ENCODE assay signal across 8 cellular contexts in the genomic region with DNA sequence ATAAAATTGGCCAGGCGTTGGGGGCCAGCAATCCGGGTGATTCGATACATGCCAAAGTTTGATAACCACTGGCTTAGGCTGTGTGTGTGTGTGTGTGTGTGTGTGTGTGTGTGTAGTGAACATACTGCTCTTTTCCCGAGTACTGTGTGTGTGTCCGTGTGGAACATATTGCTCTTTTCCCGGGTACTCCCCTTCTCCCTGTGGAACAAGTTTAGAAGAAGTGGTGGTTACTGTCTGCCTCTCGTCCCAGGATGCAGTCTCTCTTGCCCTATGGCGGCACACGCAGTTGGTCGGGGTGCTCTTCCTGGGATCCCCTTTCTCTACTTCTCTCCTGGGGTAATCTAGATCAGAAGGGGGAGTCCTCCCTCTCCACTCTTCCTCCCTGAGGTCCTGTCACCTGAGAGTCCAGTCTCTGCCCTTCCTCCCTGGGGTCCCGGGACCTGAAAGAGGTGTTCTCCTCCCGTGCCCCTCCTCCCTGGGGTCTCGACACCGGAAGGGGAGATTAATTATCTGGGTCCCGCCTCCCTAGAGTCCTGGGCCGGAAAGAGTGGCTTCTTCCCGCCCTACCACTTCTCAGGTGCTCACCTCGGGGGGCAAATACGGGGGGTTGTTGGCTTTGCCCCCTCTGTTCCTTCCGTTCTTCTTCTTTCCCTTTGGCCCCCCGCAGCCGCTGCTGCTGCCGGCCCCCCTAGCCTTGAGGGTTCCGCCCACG. TPM values are rescaled to one million over a fixed set of nuclear protein-coding genes. Genes with fewer than 3 reads are reported as not detected.
A peak's percentile ranks its signal among the peaks of the same experiment; 100 is the strongest.
DNase-seq lines count a peak whose midpoint lies in the region; ATAC-seq and TF ChIP-seq lines count a peak whose summit lies in the region.

No MANE protein-coding gene starts in this region.

- ATAC-seq in HG02884 (IDR thresholded peaks at IDR 0.05; ENCODE audit: unreplicated experiment) (peak; percentile 7), HG02885 (IDR thresholded peaks at IDR 0.05; ENCODE audit: poor library complexity, unreplicated experiment) (no peak)

- H3K79me2 ChIP-seq in OCI-LY7 (ENCODE audit: insufficient read depth, low read depth, low read length), result peaks cover 19% of the 10 kb centered on the region; the same call in 1 of the 2 replicates

- CTCF ChIA-PET in OCI-LY7 (lab: Charles Lee; ENCODE audit: unreplicated experiment), result no interaction called here

- BruUV-seq in OCI-LY7 (replicated peaks; lab: Mats Ljungman, UMichigan), result TSS peak; percentile 56

- H4K20me1 ChIP-seq in OCI-LY7 (ENCODE audit: insufficient read depth, low read length), result no peaks in the 10 kb centered on the region

- peak overlapping the region; percentile 95 for H3K27ac ChIP-seq in OCI-LY7 (ENCODE audit: low read depth, low read length, poor library complexity, severe bottlenecking)

- DNase-seq in G401 (ENCODE audit: low spot score) (peak; percentile 41), OCI-LY7 (ENCODE audit: low spot score) (peak; percentile 79), fibroblast of villous mesenchyme (ENCODE audit: low read depth) (peak; percentile 63), neural crest cell (ENCODE audit: low read depth, low spot score) (peak; percentile 32), type B pancreatic cell (ENCODE audit: extremely low spot score, unreplicated experiment) (no peak)
- peak; percentile 45 for DNase-seq in activated T-helper 2 cell treated with anti-CD3 and anti-CD28 coated beads, Interferon-gamma antibody, Interleukin-2, Interleukin-4, amounts not matched to agents 10 μg/mL and 5 μg/mL and 100 μg/mL, durations not matched to agents 14 hours and 24 hours and 36 hours (ENCODE audit: low spot score)

- in situ Hi-C loops in G401 (cut with HindIII; ENCODE audit: low sequenced_read_pairs), result no loop called here

- no peaks in the 10 kb centered on the region for H3K27me3 Mint-ChIP-seq in activated T-helper 2 cell treated with anti-CD3 and anti-CD28 coated beads, Interferon-gamma antibody, Interleukin-2, Interleukin-4, amounts not matched to agents 10 μg/mL and 5 μg/mL and 100 μg/mL, durations not matched to agents 14 hours and 24 hours and 36 hours (ENCODE audit: low read depth)
- H3K27me3 Mint-ChIP-seq in neural crest cell (ENCODE audit: low read depth) (no peaks in the 10 kb centered on the region), type B pancreatic cell (no peaks in the 10 kb centered on the region)

- H3K4me2 ChIP-seq in OCI-LY7 (ENCODE audit: low read length), result peak overlapping the region; percentile 81

- peaks cover 40% of the 10 kb centered on the region for H3K4me1 ChIP-seq in OCI-LY7 (ENCODE audit: insufficient read depth, low read length, poor library complexity, severe bottlenecking)

- H3K36me3 ChIP-seq in OCI-LY7 (ENCODE audit: insufficient read depth, low read length), result peaks cover 39% of the 10 kb centered on the region

- peak overlapping the region; percentile 91 for H3K27ac Mint-ChIP-seq in activated T-helper 2 cell treated with anti-CD3 and anti-CD28 coated beads, Interferon-gamma antibody, Interleukin-2, Interleukin-4, amounts not matched to agents 10 μg/mL and 5 μg/mL and 100 μg/mL, durations not matched to agents 14 hours and 24 hours and 36 hours
- H3K27ac Mint-ChIP-seq in neural crest cell (ENCODE audit: unreplicated experiment), result no peak overlapping the region
- H3K27ac Mint-ChIP-seq in type B pancreatic cell, result peak overlapping the region; percentile 100

- H2AFZ ChIP-seq in OCI-LY7 (ENCODE audit: low read length), result no peak overlapping the region; the same call in 1 of the 2 replicates

- intact Hi-C loops in OCI-LY7 (cut with micrococcal nuclease; ENCODE audit: unreplicated experiment), result loop anchor here (1.0 to 2.0 kb wide), 2 partner anchors 52 to 142 kb away; partner anchors contain the start of genes POLH, VEGFA and XPO5
- intact Hi-C loops in activated T-helper 2 cell treated with anti-CD3 and anti-CD28 coated beads, Interferon-gamma antibody, Interleukin-2, Interleukin-4, amounts not matched to agents 10 μg/mL and 5 μg/mL and 100 μg/mL, durations not matched to agents 14 hours and 24 hours and 36 hours (cut with micrococcal nuclease), result loop anchor here (1.0 to 5.0 kb wide), 6 partner anchors 16 to 698 kb away; partner anchors contain the start of genes MRPL14, POLH, POLR1C and RSPH9

- no peaks in the 10 kb centered on the region for H3K9me3 ChIP-seq in OCI-LY7 (ENCODE audit: low read length)

- peak overlapping the region; percentile 100 for H3K4me3 Mint-ChIP-seq in activated T-helper 2 cell treated with anti-CD3 and anti-CD28 coated beads, Interferon-gamma antibody, Interleukin-2, Interleukin-4, amounts not matched to agents 10 μg/mL and 5 μg/mL and 100 μg/mL, durations not matched to agents 14 hours and 24 hours and 36 hours (ENCODE audit: low read depth)
- H3K4me3 Mint-ChIP-seq in neural crest cell, result peak overlapping the region; percentile 99
- peak overlapping the region; percentile 98 for H3K4me3 Mint-ChIP-seq in type B pancreatic cell

- POLR2A ChIA-PET in OCI-LY7 (lab: Charles Lee), result interaction anchor here (0.5 to 2.5 kb wide), 8 partner anchors 11 to 251 kb away, joined by 3 to 9 read pairs (median 6); partner anchors contain the start of genes POLR1C and YIPF3

- H3K9me3 Mint-ChIP-seq in activated T-helper 2 cell treated with anti-CD3 and anti-CD28 coated beads, Interferon-gamma antibody, Interleukin-2, Interleukin-4, amounts not matched to agents 10 μg/mL and 5 μg/mL and 100 μg/mL, durations not matched to agents 14 hours and 24 hours and 36 hours, result no peaks in the 10 kb centered on the region
- H3K9me3 Mint-ChIP-seq in neural crest cell (no peaks in the 10 kb centered on the region), type B pancreatic cell (no peaks in the 10 kb centered on the region)

- H3K4me3 ChIP-seq in OCI-LY7 (ENCODE audit: low read depth, low read length, poor library complexity, severe bottlenecking), result peak overlapping the region; percentile 91
- peak overlapping the region; percentile 95 for H3K4me3 ChIP-seq in fibroblast of villous mesenchyme (ENCODE audit: low read depth, low read length)

- no peak for TF ChIP-seq CTCF in OCI-LY7 (conservative IDR thresholded peaks at IDR 0.05; ENCODE audit: low read length)
- TF ChIP-seq CTCF in fibroblast of villous mesenchyme (IDR thresholded peaks at IDR 0.05; ENCODE audit: insufficient read depth, low read depth, low read length), result no peak
- no peak for TF ChIP-seq CTCF in neural crest cell (conservative IDR thresholded peaks at IDR 0.05)
- no peak for TF ChIP-seq CTCF in type B pancreatic cell (conservative IDR thresholded peaks at IDR 0.05)

- H3K9me2 ChIP-seq in OCI-LY7 (ENCODE audit: insufficient read depth, low read length), result no peaks in the 10 kb centered on the region

- peaks cover 42% of the 10 kb centered on the region for H3K36me3 Mint-ChIP-seq in activated T-helper 2 cell treated with anti-CD3 and anti-CD28 coated beads, Interferon-gamma antibody, Interleukin-2, Interleukin-4, amounts not matched to agents 10 μg/mL and 5 μg/mL and 100 μg/mL, durations not matched to agents 14 hours and 24 hours and 36 hours (ENCODE audit: low read depth)
- peaks cover 2% of the 10 kb centered on the region for H3K36me3 Mint-ChIP-seq in neural crest cell (ENCODE audit: low read depth)
- peaks cover 17% of the 10 kb centered on the region for H3K36me3 Mint-ChIP-seq in type B pancreatic cell

- peaks cover 33% of the 10 kb centered on the region for H3K4me1 Mint-ChIP-seq in activated T-helper 2 cell treated with anti-CD3 and anti-CD28 coated beads, Interferon-gamma antibody, Interleukin-2, Interleukin-4, amounts not matched to agents 10 μg/mL and 5 μg/mL and 100 μg/mL, durations not matched to agents 14 hours and 24 hours and 36 hours (ENCODE audit: low read depth)
- H3K4me1 Mint-ChIP-seq in neural crest cell (peaks cover 35% of the 10 kb centered on the region), type B pancreatic cell (ENCODE audit: unreplicated experiment) (peaks cover 22% of the 10 kb centered on the region)

RNA-seq across cellular contexts. Expression of gene GTPBP2, which starts 0.5 kb away (rescaled TPM):
- total RNA-seq in G401 (2014; rRNA removed; shearing (Covaris generic)), result 46.0 and 47.0 TPM in 2 replicates
- 64.8 and 72.4 TPM in 2 replicates for total RNA-seq in OCI-LY7 (2014; rRNA removed; shearing (Covaris generic))
- total RNA-seq in OCI-LY7 (2022) (86.5 and 90.0 TPM in 2 replicates), fibroblast of villous mesenchyme (50.1 and 69.9 TPM in 2 replicates), neural crest cell (70.0 and 70.6 TPM in 2 replicates), type B pancreatic cell (ENCODE audit: low replicate concordance) (48.6 and 77.6 TPM in 2 replicates)
- 71.7 and 78.4 TPM in 2 replicates for total RNA-seq in activated T-helper 2 cell treated with anti-CD3 and anti-CD28 coated beads, Interferon-gamma antibody, Interleukin-2, Interleukin-4, amounts not matched to agents 10 μg/mL and 5 μg/mL and 100 μg/mL, durations not matched to agents 14 hours and 24 hours and 36 hours

RNA-seq across cellular contexts. Expression of gene MAD2L1BP, which starts 7.1 kb away (rescaled TPM):
- total RNA-seq in G401 (2014; rRNA removed; shearing (Covaris generic)), result 59.0 and 78.9 TPM in 2 replicates
- total RNA-seq in OCI-LY7 (2014; rRNA removed; shearing (Covaris generic)), result 24.0 and 30.8 TPM in 2 replicates
- total RNA-seq in OCI-LY7 (2022), result 33.5 and 43.3 TPM in 2 replicates
- total RNA-seq in activated T-helper 2 cell treated with anti-CD3 and anti-CD28 coated beads, Interferon-gamma antibody, Interleukin-2, Interleukin-4, amounts not matched to agents 10 μg/mL and 5 μg/mL and 100 μg/mL, durations not matched to agents 14 hours and 24 hours and 36 hours, result 35.4 and 38.4 TPM in 2 replicates
- total RNA-seq in fibroblast of villous mesenchyme, result 18.0 and 20.7 TPM in 2 replicates
- total RNA-seq in neural crest cell, result 43.2 and 43.5 TPM in 2 replicates
- total RNA-seq in type B pancreatic cell (ENCODE audit: low replicate concordance), result 33.3 and 40.0 TPM in 2 replicates

RNA-seq across cellular contexts. Expression of gene RSPH9, which starts 16.3 kb away (rescaled TPM):
- 0.92 and 1.6 TPM in 2 replicates for total RNA-seq in G401 (2014; rRNA removed; shearing (Covaris generic))
- total RNA-seq in OCI-LY7 (2014; rRNA removed; shearing (Covaris generic)), result 0.28 TPM in 1 of 2 replicates, not detected in the other
- not detected in 2 replicates for total RNA-seq in OCI-LY7 (2022)
- not detected in 2 replicates for total RNA-seq in activated T-helper 2 cell treated with anti-CD3 and anti-CD28 coated beads, Interferon-gamma antibody, Interleukin-2, Interleukin-4, amounts not matched to agents 10 μg/mL and 5 μg/mL and 100 μg/mL, durations not matched to agents 14 hours and 24 hours and 36 hours
- 0.86 and 0.97 TPM in 2 replicates for total RNA-seq in fibroblast of villous mesenchyme
- 0.57 and 0.63 TPM in 2 replicates for total RNA-seq in neural crest cell
- total RNA-seq in type B pancreatic cell (ENCODE audit: low replicate concordance), result 0.14 and 0.53 TPM in 2 replicates

RNA-seq across cellular contexts. Expression of gene POLH, which starts 52.6 kb away (rescaled TPM):
- total RNA-seq in G401 (2014; rRNA removed; shearing (Covaris generic)), result 8.2 and 16.9 TPM in 2 replicates
- 64.3 and 67.3 TPM in 2 replicates for total RNA-seq in OCI-LY7 (2014; rRNA removed; shearing (Covaris generic))
- total RNA-seq in OCI-LY7 (2022) (93.5 and 120 TPM in 2 replicates), fibroblast of villous mesenchyme (20.0 and 40.6 TPM in 2 replicates), neural crest cell (19.1 and 22.2 TPM in 2 replicates), type B pancreatic cell (ENCODE audit: low replicate concordance) (33.2 and 37.6 TPM in 2 replicates)
- 35.7 and 44.5 TPM in 2 replicates for total RNA-seq in activated T-helper 2 cell treated with anti-CD3 and anti-CD28 coated beads, Interferon-gamma antibody, Interleukin-2, Interleukin-4, amounts not matched to agents 10 μg/mL and 5 μg/mL and 100 μg/mL, durations not matched to agents 14 hours and 24 hours and 36 hours

RNA-seq across cellular contexts. Expression of gene XPO5, which starts 52.7 kb away (rescaled TPM):
- 38.0 and 60.5 TPM in 2 replicates for total RNA-seq in G401 (2014; rRNA removed; shearing (Covaris generic))
- 54.6 and 58.5 TPM in 2 replicates for total RNA-seq in OCI-LY7 (2014; rRNA removed; shearing (Covaris generic))
- total RNA-seq in OCI-LY7 (2022), result 72.6 and 74.9 TPM in 2 replicates
- 114 and 119 TPM in 2 replicates for total RNA-seq in activated T-helper 2 cell treated with anti-CD3 and anti-CD28 coated beads, Interferon-gamma antibody, Interleukin-2, Interleukin-4, amounts not matched to agents 10 μg/mL and 5 μg/mL and 100 μg/mL, durations not matched to agents 14 hours and 24 hours and 36 hours
- total RNA-seq in fibroblast of villous mesenchyme, result 28.0 and 43.2 TPM in 2 replicates
- 99.6 and 105 TPM in 2 replicates for total RNA-seq in neural crest cell
- total RNA-seq in type B pancreatic cell (ENCODE audit: low replicate concordance), result 39.2 and 61.1 TPM in 2 replicates
